In genomic region chr7:137898839-137899681, GRCh38 we compare ENCODE assay signal across 8 cellular contexts. TPM values are rescaled to one million over a fixed set of nuclear protein-coding genes. Genes with fewer than 3 reads are reported as not detected.
A peak's percentile ranks its signal among the peaks of the same experiment; 100 is the strongest.
DNase-seq lines count a peak whose midpoint lies in the region; ATAC-seq and TF ChIP-seq lines count a peak whose summit lies in the region.

No MANE protein-coding gene starts in this region.

- TF ChIP-seq CTCF in AG09309 (IDR thresholded peaks at IDR 0.05; ENCODE audit: control insufficient read depth, insufficient read depth, low read depth, low read length, missing control alignments): peak; percentile 99

- ATAC-seq in GM18873 (IDR thresholded peaks at IDR 0.05; ENCODE audit: low FRiP score, unreplicated experiment) (peak; percentile 54), HG03139 (IDR thresholded peaks at IDR 0.05; ENCODE audit: unreplicated experiment) (peak; percentile 79), left lobe of liver (peak; percentile 94)

- H3K4me3 ChIP-seq in AG09309 (ENCODE audit: control insufficient read depth, low read depth, low read length): no peak overlapping the region

- DNase-seq in AG09309 (ENCODE audit: low read depth): no peak
- peak; percentile 84 for DNase-seq in NCI-H345 (lab: John Stamatoyannopoulos, UW)
- DNase-seq in activated CD4-positive, alpha-beta T cell treated with anti-CD3 and anti-CD28 coated beads for 24 hours (ENCODE audit: low read depth in 2 of 2): peak; percentile 65 to 67
- DNase-seq in cerebellar cortex (ENCODE audit: low spot score): peak; percentile 81
- DNase-seq in left lobe of liver (ENCODE audit: low spot score): peak; percentile 76
- DNase-seq in stimulated activated CD4-positive, alpha-beta T cell treated with anti-CD3 and anti-CD28 coated beads, Interleukin-2, amount 100 ng/mL, for 48 hours: peak; percentile 74 to 80

RNA-seq across cellular contexts. Expression of gene DGKI, which starts 52.3 kb away (rescaled TPM):
- total RNA-seq in left lobe of liver: 0.35 TPM
